In the genomic region with DNA sequence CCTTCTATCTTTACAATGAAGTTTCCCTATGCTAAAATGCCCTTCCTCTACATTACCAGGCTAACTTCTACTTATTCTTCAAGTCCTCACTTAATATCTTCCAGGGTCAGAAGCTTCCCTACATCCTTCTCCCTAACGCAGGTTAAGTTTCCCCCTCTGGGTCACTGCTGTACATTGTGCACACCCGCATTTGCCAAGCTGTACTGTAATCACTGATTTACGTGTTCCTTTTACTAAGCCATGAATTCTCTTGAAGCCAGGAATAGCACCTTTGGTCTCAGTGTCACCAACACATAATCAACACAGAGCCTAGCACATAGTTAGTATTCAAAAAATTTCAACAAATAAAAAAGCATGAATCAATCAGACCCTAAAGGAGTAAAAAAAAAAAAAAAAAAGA, we compare ENCODE assay signal across 1 cellular context.
TF ChIP-seq lines count a peak whose summit lies in the region.

No MANE protein-coding gene starts in this region.

TF ChIP-seq in IMR-90, 13 proteins besides CTCF, POLR2A, EP300 and RAD21:
- TF ChIP-seq BHLHE40 (IDR thresholded peaks at IDR 0.05; ENCODE audit: low read depth, low read length): no peak
- no peak for TF ChIP-seq ELK1 (IDR thresholded peaks at IDR 0.05; ENCODE audit: borderline replicate concordance, low read depth, low read length)
- no peak for TF ChIP-seq USF2 (IDR thresholded peaks at IDR 0.05; ENCODE audit: low read depth, low read length)
- TF ChIP-seq RFX5 (IDR thresholded peaks at IDR 0.05; ENCODE audit: low read depth, low read length): no peak
- no peak for TF ChIP-seq MAFK (IDR thresholded peaks at IDR 0.05; ENCODE audit: low read depth, low read length)
- no peak for TF ChIP-seq MAZ (IDR thresholded peaks at IDR 0.05; ENCODE audit: borderline replicate concordance, low read depth, low read length)
- TF ChIP-seq FOS (IDR thresholded peaks at IDR 0.05; ENCODE audit: low read depth, low read length): no peak
- no peak for TF ChIP-seq SMC3 (IDR thresholded peaks at IDR 0.05; ENCODE audit: low read depth, low read length)
- TF ChIP-seq NFE2L2 (IDR thresholded peaks at IDR 0.05; ENCODE audit: low read depth, low read length): no peak
- no peak for TF ChIP-seq CHD1 (IDR thresholded peaks at IDR 0.05; ENCODE audit: low read depth, low read length)
- no peak for TF ChIP-seq RCOR1 (IDR thresholded peaks at IDR 0.05; ENCODE audit: insufficient replicate concordance, low read length)
- no peak for TF ChIP-seq MXI1 (IDR thresholded peaks at IDR 0.05; ENCODE audit: borderline replicate concordance, low read depth, low read length)
- TF ChIP-seq CEBPB (IDR thresholded peaks at IDR 0.05; ENCODE audit: low read depth, low read length): no peak
